In genomic region chr7:105387621-105388372, GRCh38 we compare ENCODE assay signal across 8 cellular contexts. TPM values are rescaled to one million over a fixed set of nuclear protein-coding genes. Genes with fewer than 3 reads are reported as not detected.
DNase-seq lines count a peak whose midpoint lies in the region; ATAC-seq and TF ChIP-seq lines count a peak whose summit lies in the region.

No MANE protein-coding gene starts in this region.

- peak overlapping the region in 2 of 7 donors; percentile 46 to 68 for H3K27ac Mint-ChIP-seq in CD14-positive monocyte
- H3K27ac Mint-ChIP-seq in activated T-helper 2 cell treated with anti-CD3 and anti-CD28 coated beads, Interferon-gamma antibody, Interleukin-2, Interleukin-4, amounts not matched to agents 10 μg/mL and 5 μg/mL and 100 μg/mL, durations not matched to agents 14 hours and 24 hours and 36 hours = peak overlapping the region; percentile 80
- peak overlapping the region; percentile 95 for H3K27ac Mint-ChIP-seq in nephron progenitor cell

- no peaks in the 10 kb centered on the region for H3K9me2 ChIP-seq in PC-3 (replicated peaks; ENCODE audit: low read length)

- H3K27ac ChIP-seq in PC-3 (ENCODE audit: low read length) (no peak overlapping the region), stomach smooth muscle (ENCODE audit: low read length) (no peak overlapping the region)

- H2AFZ ChIP-seq in PC-3 (ENCODE audit: low read length) = peak overlapping the region; percentile 66

- POLR2A ChIA-PET in PC-3 (lab: Charles Lee; ENCODE audit: unreplicated experiment) = interaction anchor here (0.5 kb wide), 1 partner anchor 16 kb away, joined by 4 read pairs; no protein-coding TSS in a partner anchor

- no peaks in the 10 kb centered on the region for H3K36me3 ChIP-seq in PC-3 (ENCODE audit: low read depth, low read length)
- no peaks in the 10 kb centered on the region for H3K36me3 ChIP-seq in stomach smooth muscle (ENCODE audit: control insufficient read depth in 2 of 2, insufficient read depth in 2 of 2, low read length in 2 of 2)

- no peak for DNase-seq in CD14-positive monocyte (ENCODE audit: low spot score)
- DNase-seq in PC-3 = peak; percentile 55
- DNase-seq in activated T-helper 2 cell treated with anti-CD3 and anti-CD28 coated beads, Interferon-gamma antibody, Interleukin-2, Interleukin-4, amounts not matched to agents 10 μg/mL and 5 μg/mL and 100 μg/mL, durations not matched to agents 14 hours and 24 hours and 36 hours (ENCODE audit: low spot score) = peak; percentile 37
- peak; percentile 34 for DNase-seq in fibroblast of the aortic adventitia (ENCODE audit: low read depth)
- peak; percentile 67 for DNase-seq in nephron progenitor cell

- H3K9me3 Mint-ChIP-seq in CD14-positive monocyte = peaks cover 0 to 3% (median 2%) of the 10 kb centered on the region in 7 donors
- no peaks in the 10 kb centered on the region for H3K9me3 Mint-ChIP-seq in activated T-helper 2 cell treated with anti-CD3 and anti-CD28 coated beads, Interferon-gamma antibody, Interleukin-2, Interleukin-4, amounts not matched to agents 10 μg/mL and 5 μg/mL and 100 μg/mL, durations not matched to agents 14 hours and 24 hours and 36 hours
- H3K9me3 Mint-ChIP-seq in nephron progenitor cell = peaks cover 15% of the 10 kb centered on the region

- no peaks in the 10 kb centered on the region for H3K9me3 ChIP-seq in PC-3 (ENCODE audit: low read length)
- H3K9me3 ChIP-seq in stomach smooth muscle (ENCODE audit: control insufficient read depth in 2 of 2, low read length in 2 of 2) = no peaks in the 10 kb centered on the region

- peaks cover 44% of the 10 kb centered on the region for H3K79me2 ChIP-seq in PC-3 (ENCODE audit: low read length)

- H3K27me3 Mint-ChIP-seq in CD14-positive monocyte (ENCODE audit: low read depth in 3 of 3) = peaks cover 0 to 9% (median 8%) of the 10 kb centered on the region in 3 donors
- H3K27me3 Mint-ChIP-seq in activated T-helper 2 cell treated with anti-CD3 and anti-CD28 coated beads, Interferon-gamma antibody, Interleukin-2, Interleukin-4, amounts not matched to agents 10 μg/mL and 5 μg/mL and 100 μg/mL, durations not matched to agents 14 hours and 24 hours and 36 hours (ENCODE audit: low read depth) = no peaks in the 10 kb centered on the region
- H3K27me3 Mint-ChIP-seq in nephron progenitor cell (ENCODE audit: low read depth, poor library complexity) = peaks cover 7% of the 10 kb centered on the region

- CTCF ChIA-PET in PC-3 (lab: Charles Lee) = no interaction called here

- ATAC-seq in GM19324 (IDR thresholded peaks at IDR 0.05; ENCODE audit: low FRiP score, unreplicated experiment) (peak; percentile 40), HG03442 (IDR thresholded peaks at IDR 0.05; ENCODE audit: unreplicated experiment) (peak; percentile 44), PC-3 (peak; percentile 60)

- intact Hi-C loops in CD14-positive monocyte (cut with micrococcal nuclease) (no loop called here), PC-3 (cut with micrococcal nuclease) (loop anchor here (5.0 kb wide), 1 partner anchor 375 kb away; the partner anchor contains the start of gene KMT2E)
- intact Hi-C loops in activated T-helper 2 cell treated with anti-CD3 and anti-CD28 coated beads, Interferon-gamma antibody, Interleukin-2, Interleukin-4, amounts not matched to agents 10 μg/mL and 5 μg/mL and 100 μg/mL, durations not matched to agents 14 hours and 24 hours and 36 hours (cut with micrococcal nuclease) = loop anchor here (2.0 to 5.0 kb wide), 3 partner anchors 35 to 90 kb away; no protein-coding TSS in a partner anchor

- H3K27me3 ChIP-seq in PC-3 (ENCODE audit: low read length) (no peaks in the 10 kb centered on the region), stomach smooth muscle (ENCODE audit: control insufficient read depth in 1 of 2, insufficient read depth in 2 of 2, low read length in 2 of 2) (no peaks in the 10 kb centered on the region)

- H3K4me1 ChIP-seq in PC-3 (ENCODE audit: insufficient read depth, low read length) (peaks cover 8% of the 10 kb centered on the region; the same call in 1 of the 2 replicates), stomach smooth muscle (ENCODE audit: control insufficient read depth, insufficient read depth, low read length) (peaks cover 11% of the 10 kb centered on the region)

- peak overlapping the region; percentile 82 for H3K4me2 ChIP-seq in PC-3 (ENCODE audit: low read length)

- BruUV-seq in PC-3 (replicated peaks; lab: Mats Ljungman, UMichigan) = no TSS peak

- H3K4me1 Mint-ChIP-seq in CD14-positive monocyte (peaks cover 20% of the 10 kb centered on the region), nephron progenitor cell (peaks cover 12% of the 10 kb centered on the region)
- peaks cover 21% of the 10 kb centered on the region for H3K4me1 Mint-ChIP-seq in activated T-helper 2 cell treated with anti-CD3 and anti-CD28 coated beads, Interferon-gamma antibody, Interleukin-2, Interleukin-4, amounts not matched to agents 10 μg/mL and 5 μg/mL and 100 μg/mL, durations not matched to agents 14 hours and 24 hours and 36 hours (ENCODE audit: low read depth)

- H3K9ac ChIP-seq in PC-3 (ENCODE audit: low read length) (peak overlapping the region; percentile 48), stomach smooth muscle (ENCODE audit: low read length in 2 of 2) (peak overlapping the region; percentile 58 to 62)

- peaks cover 7% of the 10 kb centered on the region for H4K20me1 ChIP-seq in PC-3 (ENCODE audit: low read length)

- H3K36me3 Mint-ChIP-seq in CD14-positive monocyte (peaks cover 9 to 14% of the 10 kb centered on the region in 2 donors), nephron progenitor cell (ENCODE audit: low read depth) (peaks cover 31% of the 10 kb centered on the region)
- peaks cover 9% of the 10 kb centered on the region for H3K36me3 Mint-ChIP-seq in activated T-helper 2 cell treated with anti-CD3 and anti-CD28 coated beads, Interferon-gamma antibody, Interleukin-2, Interleukin-4, amounts not matched to agents 10 μg/mL and 5 μg/mL and 100 μg/mL, durations not matched to agents 14 hours and 24 hours and 36 hours (ENCODE audit: low read depth)

- H3K4me3 Mint-ChIP-seq in CD14-positive monocyte (peak overlapping the region; percentile 87 to 92), nephron progenitor cell (peak overlapping the region; percentile 98)
- H3K4me3 Mint-ChIP-seq in activated T-helper 2 cell treated with anti-CD3 and anti-CD28 coated beads, Interferon-gamma antibody, Interleukin-2, Interleukin-4, amounts not matched to agents 10 μg/mL and 5 μg/mL and 100 μg/mL, durations not matched to agents 14 hours and 24 hours and 36 hours (ENCODE audit: low read depth) = peak overlapping the region; percentile 88

- no peaks in the 10 kb centered on the region for H3F3A ChIP-seq in PC-3 (ENCODE audit: low read length, unreplicated experiment)

- TF ChIP-seq CTCF in CD14-positive monocyte (IDR thresholded peaks at IDR 0.05) (no peak), PC-3 (conservative IDR thresholded peaks at IDR 0.05; ENCODE audit: low read depth, low read length) (peak; percentile 36; the same call in 1 of the 2 replicates), fibroblast of the aortic adventitia (IDR thresholded peaks at IDR 0.05; ENCODE audit: insufficient read depth, low read length) (no peak), nephron progenitor cell (IDR thresholded peaks at IDR 0.05) (no peak)

- H3K4me3 ChIP-seq in PC-3 (ENCODE audit: low read length) = peak overlapping the region; percentile 79
- peak overlapping the region; percentile 79 for H3K4me3 ChIP-seq in fibroblast of the aortic adventitia (ENCODE audit: low read depth, low read length)
- H3K4me3 ChIP-seq in stomach smooth muscle (ENCODE audit: low read length in 2 of 2) = peak overlapping the region; percentile 78 to 84

RNA-seq across cellular contexts. Expression of gene SRPK2, which starts 0.9 kb away (rescaled TPM):
- 10 to 100 TPM; 30.0 to 37.7 TPM for polyA plus RNA-seq in CD14-positive monocyte
- 21.6 and 32.1 TPM in 2 replicates for total RNA-seq in PC-3 (2014; rRNA removed)
- 50.9 and 54.7 TPM in 2 replicates for total RNA-seq in activated T-helper 2 cell treated with anti-CD3 and anti-CD28 coated beads, Interferon-gamma antibody, Interleukin-2, Interleukin-4, amounts not matched to agents 10 μg/mL and 5 μg/mL and 100 μg/mL, durations not matched to agents 14 hours and 24 hours and 36 hours
- total RNA-seq in fibroblast of the aortic adventitia (ENCODE audit: low replicate concordance) = 45.0 and 50.8 TPM in 2 replicates

Comparison
In these comparisons a context has a peak if more than half of its experiments do, and no peak if none do; other contexts are left out.
1. intact Hi-C loops: an anchor here in PC-3 (5.0 kb wide) and activated T-helper 2 cell treated with anti-CD3 and anti-CD28 coated beads, Interferon-gamma antibody, Interleukin-2, Interleukin-4, amounts not matched to agents 10 μg/mL and 5 μg/mL and 100 μg/mL, durations not matched to agents 14 hours and 24 hours and 36 hours (2.0 to 5.0 kb wide); none called in CD14-positive monocyte.